17 cellular contexts compared by ENCODE assay signal in the genomic region with DNA sequence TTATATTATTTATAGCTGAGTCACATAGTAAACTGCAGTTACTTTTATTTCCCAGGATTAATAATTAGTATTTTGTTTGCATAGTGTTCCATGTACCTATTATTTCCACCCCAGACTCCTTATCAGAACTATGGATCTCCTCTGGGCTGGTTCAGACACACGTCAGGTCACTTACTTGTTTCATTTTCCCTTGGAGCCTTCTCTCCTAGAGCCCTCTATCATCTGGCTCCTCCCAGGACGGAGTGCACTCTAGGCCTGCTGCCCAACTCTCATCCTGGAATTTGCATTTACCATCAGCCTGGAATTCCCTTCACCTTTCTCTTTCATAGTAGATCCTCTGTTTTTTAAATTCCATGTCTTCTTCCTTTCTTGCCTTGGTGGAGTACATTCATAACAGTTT. TPM values are rescaled to one million over a fixed set of nuclear protein-coding genes. Genes with fewer than 3 reads are reported as not detected.
DNase-seq lines count a peak whose midpoint lies in the region; ATAC-seq, FAIRE-seq and TF ChIP-seq lines count a peak whose summit lies in the region.
"Had no signal": no experiment of that assay in that cellular context is flagged by ENCODE, and none has a peak within 500 bp of the region (broad histone marks: within the 10 kb centered on the region; RNA-seq: fewer than 3 reads in every experiment).

No MANE protein-coding gene starts in this region.

- intact Hi-C loops in Right ventricle myocardium inferior (cut with DNase I) (no loop called here), left ventricle myocardium inferior (cut with micrococcal nuclease) (no loop called here), left cardiac atrium (cut with DNase I) (no loop called here)

- H3K4me3 ChIP-seq in left ventricle myocardium inferior (no peak overlapping the region), small intestine (ENCODE audit: low read depth in 1 of 2, low read length in 2 of 2) (no peak overlapping the region)

- H3K27me3 ChIP-seq in left ventricle myocardium inferior (ENCODE audit: low read depth) (no peaks in the 10 kb centered on the region), small intestine (ENCODE audit: control insufficient read depth in 2 of 2, insufficient read depth in 2 of 2, low read length in 2 of 2) (no peaks in the 10 kb centered on the region)

- H3K9me3 ChIP-seq in left ventricle myocardium inferior (replicated peaks), result no peaks in the 10 kb centered on the region
- no peaks in the 10 kb centered on the region for H3K9me3 ChIP-seq in small intestine (ENCODE audit: control insufficient read depth, low read depth)

- peaks cover 24% of the 10 kb centered on the region for H3K4me1 ChIP-seq in left ventricle myocardium inferior
- H3K4me1 ChIP-seq in small intestine (ENCODE audit: control insufficient read depth in 2 of 2, insufficient read depth in 1 of 2, low read depth in 1 of 2, low read length in 1 of 2), result no peaks in the 10 kb centered on the region

- TF ChIP-seq CTCF in left ventricle myocardium inferior (IDR thresholded peaks at IDR 0.05; ENCODE audit: borderline replicate concordance), result no peak

- DNase-seq in Right ventricle myocardium inferior (ENCODE audit: missing footprints), result no peak
- no peak for DNase-seq in left ventricle myocardium inferior
- DNase-seq in NCI-H226, result peak; percentile 45
- no peak for DNase-seq in left cardiac atrium
- DNase-seq in small intestine, result peak; percentile 89
- no peak for DNase-seq in NCI-H2029 treated with DMSO at 0.1 percent for 48 hours (lab: John Stamatoyannopoulos, UW)
- DNase-seq: DMS153, GDM1, H9, NCI-H1105 treated with DMSO at 0.1 percent for 48 hours, NCI-H1694, NCI-H2107, NCI-H524, NCI-H82, OCI-M1, SIG-M5 had no signal

- ATAC-seq in Right ventricle myocardium inferior, result peak; percentile 57
- ATAC-seq in left cardiac atrium, result peak; percentile 41 to 78
- ATAC-seq in HG02870 (IDR thresholded peaks at IDR 0.05; ENCODE audit: unreplicated experiment), result no peak

- H3K27ac ChIP-seq in left ventricle myocardium inferior (replicated peaks) (no peak overlapping the region), small intestine (ENCODE audit: low read depth in 1 of 2, low read length in 1 of 2) (no peak overlapping the region)

- FAIRE-seq in small intestine (lab: Jason Lieb, UNC), result no peak

- WGBS in small intestine, 3 donors, result 11 to 57% (median 28%) methylated on average over 2 of the region's 2 CpGs

- H3K36me3 ChIP-seq in left ventricle myocardium inferior (peaks cover 53% of the 10 kb centered on the region), small intestine (ENCODE audit: control insufficient read depth in 2 of 2, insufficient read depth in 2 of 2, low read length in 2 of 2) (peaks cover 5% of the 10 kb centered on the region in 2 donors)

RNA-seq across cellular contexts. Expression of gene GALNT16, which starts 28.5 kb away (rescaled TPM):
- total RNA-seq in Right ventricle myocardium inferior (94.9 TPM), left ventricle myocardium inferior (70.5 TPM), left cardiac atrium (10 to 100 TPM; 28.8 to 50.0 TPM)
- 1 to 10 TPM in 1 of 3 donors, under 1 TPM in 2; 0.45 to 2.4 (median 0.54) TPM for polyA plus RNA-seq in small intestine

RNA-seq across cellular contexts. Expression of gene EXD2, which starts 40.2 kb away (rescaled TPM):
- total RNA-seq in Right ventricle myocardium inferior (17.0 TPM), left ventricle myocardium inferior (16.5 TPM), left cardiac atrium (10 to 100 TPM; 15.8 to 17.1 TPM)
- polyA plus RNA-seq in small intestine, result 10 to 100 TPM in 1 of 3 donors, 1 to 10 TPM in 2; 3.2 to 11.7 (median 3.4) TPM

Comparison
In these comparisons a context has a peak if more than half of its experiments do, and no peak if none do; other contexts are left out.
1. DNase-seq: peak in NCI-H226 (single experiment) and small intestine (single experiment); none in Right ventricle myocardium inferior (single experiment), left ventricle myocardium inferior (single experiment), left cardiac atrium (single experiment) and NCI-H2029 treated with DMSO at 0.1 percent for 48 hours (single experiment).